ENCODE assay signal across 17 cellular contexts in genomic region chr13:19766637-19767036, GRCh38. TPM values are rescaled to one million over a fixed set of nuclear protein-coding genes. Genes with fewer than 3 reads are reported as not detected.
DNase-seq lines count a peak whose midpoint lies in the region; ATAC-seq, FAIRE-seq and TF ChIP-seq lines count a peak whose summit lies in the region.
"Had no signal": no experiment of that assay in that cellular context is flagged by ENCODE, and none has a peak within 500 bp of the region (broad histone marks: within the 10 kb centered on the region; RNA-seq: fewer than 3 reads in every experiment).

No MANE protein-coding gene starts in this region.

- in situ Hi-C loops in HepG2 (cut with HindIII; ENCODE audit: extremely low pct_ligation_motif_present, low pct_unique_long_range_greater_than_20kb), result no loop called here

- no peak overlapping the region for H3K18ac ChIP-seq in mesendoderm (ENCODE audit: low read length)

- TF ChIP-seq EP300 in HepG2 (IDR thresholded peaks at IDR 0.05; ENCODE audit: low read depth in 2 of 2, low read length in 2 of 2) (no peak), HepG2 (CRISPR knock-in tag; IDR thresholded peaks at IDR 0.05; ENCODE audit: borderline replicate concordance) (no peak)

- ATAC-seq in HepG2 (peak; percentile 34), right lobe of liver (no peak), WTC11 (peak; percentile 65), GM21390 (IDR thresholded peaks at IDR 0.05; ENCODE audit: unreplicated experiment) (no peak), HG02970 (IDR thresholded peaks at IDR 0.05; ENCODE audit: low FRiP score, unreplicated experiment) (no peak)

- BruUV-seq in HepG2 (replicated peaks; lab: Mats Ljungman, UMichigan), result no TSS peak

- no peak overlapping the region for H4K5ac ChIP-seq in mesendoderm (ENCODE audit: low read length)

- TF ChIP-seq CTCF in HepG2 (CRISPR knock-in tag; IDR thresholded peaks at IDR 0.05) (no peak), right lobe of liver (IDR thresholded peaks at IDR 0.05) (no peak), WTC11 (IDR thresholded peaks at IDR 0.05) (no peak)

- peaks cover 31% of the 10 kb centered on the region for H3K4me1 ChIP-seq in HepG2 (ENCODE audit: insufficient read depth, low read length)
- H3K4me1 ChIP-seq in right lobe of liver, result peaks cover 0 to 10% (median 4%) of the 10 kb centered on the region in 4 donors
- H3K4me1 ChIP-seq in mesendoderm (ENCODE audit: control insufficient read depth, low read depth, low read length), result no peaks in the 10 kb centered on the region

- H4K8ac ChIP-seq in mesendoderm (ENCODE audit: low read depth, low read length), result no peak overlapping the region

- no peak for TF ChIP-seq RAD21 in HepG2 (CRISPR knock-in tag; IDR thresholded peaks at IDR 0.05)

- no peak overlapping the region for H2BK5ac ChIP-seq in mesendoderm (ENCODE audit: low read length)

- H3K27ac ChIP-seq in HepG2 (ENCODE audit: extremely low read length, insufficient read depth, low read length) (no peak overlapping the region), right lobe of liver (no peak overlapping the region), mesendoderm (ENCODE audit: low read depth, low read length) (no peak overlapping the region)
- H3K27ac ChIP-seq: neutrophil had no signal

- H3K79me1 ChIP-seq in mesendoderm (ENCODE audit: low read length), result peaks cover 3% of the 10 kb centered on the region

- peaks cover 40% of the 10 kb centered on the region for H4K20me1 ChIP-seq in HepG2 (ENCODE audit: insufficient read depth, low read length)

- H2BK15ac ChIP-seq in mesendoderm (replicated peaks; ENCODE audit: low read depth), result no peak overlapping the region

- POLR2A ChIA-PET in HepG2 (lab: Yijun Ruan, JAX), result no interaction called here
- POLR2A ChIA-PET in WTC11 (lab: Charles Lee), result no interaction called here

- intact Hi-C loops in HepG2 (cut with micrococcal nuclease; ENCODE audit: unreplicated experiment) (no loop called here), right lobe of liver (cut with DNase I) (no loop called here)

- H3K79me2 ChIP-seq in HepG2 (ENCODE audit: insufficient read depth, low read length) (peaks cover 89% of the 10 kb centered on the region), mesendoderm (ENCODE audit: control insufficient read depth, insufficient read depth, low read length) (peaks cover 77% of the 10 kb centered on the region)

- H3K56ac ChIP-seq in mesendoderm (ENCODE audit: low read length), result no peak overlapping the region

- H3K9ac ChIP-seq in HepG2 (ENCODE audit: insufficient read depth, low read depth, low read length), result no peak overlapping the region
- H3K9ac ChIP-seq in mesendoderm (ENCODE audit: low read length), result no peak overlapping the region

- CTCF ChIA-PET in HepG2 (lab: Yijun Ruan, JAX; ENCODE audit: low intra/inter-chr PET ratio, low total read pairs) (no interaction called here), WTC11 (lab: Charles Lee) (interaction anchor here (1.8 to 3.0 kb wide), 2 partner anchors 30 to 52 kb away, joined by 3 to 9 read pairs; no protein-coding TSS in a partner anchor)

- WGBS in HepG2 (ENCODE audit: low lambda C conversion rate), result 74% methylated on average over 5 of the region's 5 CpGs
- 75% methylated on average over 5 of the region's 5 CpGs for WGBS in right lobe of liver (ENCODE audit: insufficient coverage, low coverage, low lambda C conversion rate, missing lambda C conversion rate)
- no CpG with 5 or more reads among the region's 5 CpGs for WGBS in mesendoderm (ENCODE audit: extremely low coverage, insufficient coverage, low lambda C conversion rate)

- DNase-seq in HepG2 (ENCODE audit: low spot score) (no peak), right lobe of liver (no peak), WTC11 (ENCODE audit: low spot score) (no peak), mesendoderm (peak; percentile 66), NOMO-1 (lab: John Stamatoyannopoulos, UW; ENCODE audit: unreplicated experiment in 2 of 2) (no peak), NCI-H2171 (lab: John Stamatoyannopoulos, UW) (no peak)
- DNase-seq: activated naive CD4-positive, alpha-beta T cell treated with Interleukin-2 at 50 U/mL for 16 hours; foreskin fibroblast; IMR-90; NCI-H1092 treated with DMSO at 0.1 percent for 48 hours; NCI-H2227 treated with DMSO at 0.1 percent for 48 hours; SHP77 had no signal

- H2AFZ ChIP-seq in HepG2 (ENCODE audit: low read length), result no peak overlapping the region

- FAIRE-seq in HepG2 (lab: Jason Lieb, UNC), result no peak
- FAIRE-seq: D721Med, urothelium cell line had no signal

- H3K4ac ChIP-seq in mesendoderm (ENCODE audit: low read depth, low read length), result no peak overlapping the region

- H3K4me1 Mint-ChIP-seq in WTC11, result peaks cover 18% of the 10 kb centered on the region

- no peaks in the 10 kb centered on the region for H3K27me3 Mint-ChIP-seq in WTC11 (ENCODE audit: low read depth)

- H3K36me3 ChIP-seq in HepG2 (replicated peaks in 1 of 2; ENCODE audit: control insufficient read depth in 1 of 2, insufficient read depth in 2 of 2, low read length in 2 of 2) (peaks cover 11 to 51% of the 10 kb centered on the region in 2 experiments; a peak in 4 of 5 replicates), right lobe of liver (peaks cover 0 to 28% (median 8%) of the 10 kb centered on the region in 4 donors), mesendoderm (ENCODE audit: control insufficient read depth, insufficient read depth, low read length) (peaks cover 3% of the 10 kb centered on the region)

- peak overlapping the region; percentile 92 for H3K27ac Mint-ChIP-seq in WTC11

- no peaks in the 10 kb centered on the region for H3K9me3 ChIP-seq in HepG2 (ENCODE audit: low read length)
- no peaks in the 10 kb centered on the region for H3K9me3 ChIP-seq in right lobe of liver
- H3K9me3 ChIP-seq: neutrophil had no signal

- no peak overlapping the region for H3K23ac ChIP-seq in mesendoderm (ENCODE audit: low read length)

- no peak overlapping the region for H2BK120ac ChIP-seq in mesendoderm (ENCODE audit: low read depth, low read length)

- TF ChIP-seq POLR2A in HepG2 (IDR thresholded peaks at IDR 0.05; ENCODE audit: insufficient read depth in 1 of 2, low read depth in 2 of 2, low read length in 2 of 2) (no peak), right lobe of liver (IDR thresholded peaks at IDR 0.05) (no peak)

- H2AK5ac ChIP-seq in mesendoderm (ENCODE audit: low read length), result no peak overlapping the region

- no peaks in the 10 kb centered on the region for H3K9me3 Mint-ChIP-seq in WTC11

- H3K4me3 ChIP-seq in HepG2 (replicated peaks in 1 of 3; ENCODE audit: insufficient read depth in 1 of 3, low read depth in 2 of 3, low read length in 3 of 3) (no peak overlapping the region), right lobe of liver (no peak overlapping the region), mesendoderm (ENCODE audit: low read length) (no peak overlapping the region)

- H3K36me3 Mint-ChIP-seq in WTC11, result peaks cover 61% of the 10 kb centered on the region

- H3K27me3 ChIP-seq in HepG2 (ENCODE audit: control insufficient read depth in 1 of 2, insufficient read depth in 2 of 2, low read length in 2 of 2) (no peaks in the 10 kb centered on the region), right lobe of liver (no peaks in the 10 kb centered on the region), mesendoderm (ENCODE audit: insufficient read depth, low read length, poor library complexity) (no peaks in the 10 kb centered on the region)
- H3K27me3 ChIP-seq: neutrophil had no signal

- H3K4me2 ChIP-seq in HepG2 (ENCODE audit: low read depth, low read length), result no peak overlapping the region
- no peak overlapping the region for H3K4me2 ChIP-seq in mesendoderm (ENCODE audit: low read length)

- no peak overlapping the region for H3K4me3 Mint-ChIP-seq in WTC11

TF ChIP-seq in WTC11, 78 proteins besides CTCF, POLR2A, EP300 and RAD21 (continues in another document):
- TF ChIP-seq MAX (CRISPR knock-in tag; IDR thresholded peaks at IDR 0.05), result no peak
- no peak for TF ChIP-seq ZNF317 (CRISPR knock-in tag; IDR thresholded peaks at IDR 0.05; ENCODE audit: borderline replicate concordance, low read depth)

RNA-seq across cellular contexts. Expression of gene PSPC1, which starts 16.1 kb away (rescaled TPM):
- total RNA-seq in HepG2 (2016; rRNA removed; fragmentation: Illumina TruSeq; extraction: Trizol) (94.0 and 99.4 TPM in 2 replicates), right lobe of liver (10 to 100 TPM; 10.4 to 23.9 (median 16.4) TPM), WTC11 (2021) (67.5 to 101 TPM (median 99.2 TPM) in 3 replicates)
- 40.2 TPM in 2 replicates for total RNA-seq in HepG2 (2016; cell fraction: cytosol; rRNA removed; fragmentation: Illumina TruSeq; extraction: Trizol; ENCODE audit: low read depth)
- total RNA-seq in HepG2 (2016; cell fraction: insoluble cytoplasmic fraction; rRNA removed; fragmentation: Illumina TruSeq; extraction: Trizol), result 93.5 and 103 TPM in 2 replicates
- total RNA-seq in HepG2 (2016; cell fraction: membrane; rRNA removed; fragmentation: Illumina TruSeq; extraction: Trizol), result 34.5 and 38.1 TPM in 2 replicates
- total RNA-seq in HepG2 (2016; cell fraction: nucleus; rRNA removed; fragmentation: Illumina TruSeq; extraction: Trizol), result 85.7 and 94.1 TPM in 2 replicates
- polyA plus RNA-seq in HepG2 (2011; rRNA removed), result 29.7 and 33.5 TPM in 2 replicates
- 19.3 and 21.2 TPM in 2 replicates for polyA plus RNA-seq in HepG2 (2011; cell fraction: cytosol; rRNA removed)
- polyA plus RNA-seq in HepG2 (2011; cell fraction: nucleus; rRNA removed), result 41.5 and 42.3 TPM in 2 replicates
- polyA plus RNA-seq in HepG2 (2012), result 28.6 and 35.1 TPM in 2 replicates
- 20.0 and 20.9 TPM in 2 replicates for polyA plus RNA-seq in HepG2 (2016; cell fraction: cytosol; fragmentation: Illumina TruSeq; extraction: Trizol; ENCODE audit: low read depth)
- polyA plus RNA-seq in HepG2 (2016; cell fraction: insoluble cytoplasmic fraction; fragmentation: Illumina TruSeq; extraction: Trizol; ENCODE audit: low read depth), result 88.6 and 92.8 TPM in 2 replicates
- 18.7 and 19.0 TPM in 2 replicates for polyA plus RNA-seq in HepG2 (2016; cell fraction: membrane; fragmentation: Illumina TruSeq; extraction: Trizol; ENCODE audit: low read depth)
- 76.6 and 79.3 TPM in 2 replicates for polyA plus RNA-seq in HepG2 (2016; cell fraction: nucleus; fragmentation: Illumina TruSeq; extraction: Trizol; ENCODE audit: insufficient read depth, low read depth)
- 39.5 and 48.8 TPM in 2 replicates for polyA minus RNA-seq in HepG2 (2011; rRNA and poly(A)+ RNA removed; ENCODE audit: low replicate concordance)
- polyA minus RNA-seq in HepG2 (2011; cell fraction: cytosol; rRNA and poly(A)+ RNA removed), result 13.0 and 14.5 TPM in 2 replicates
- 148 and 158 TPM in 2 replicates for polyA minus RNA-seq in HepG2 (2011; cell fraction: nucleus; rRNA and poly(A)+ RNA removed)
- 77.5 TPM for polyA plus RNA-seq in mesendoderm (2013, experiment 1 of 2)
- 76.7 TPM for polyA plus RNA-seq in mesendoderm (2013, experiment 2 of 2)

Comparison
In these comparisons a context has a peak if more than half of its experiments do, and no peak if none do; other contexts are left out.
1. ATAC-seq: peak in HepG2 (single experiment) and WTC11 (single experiment); none in right lobe of liver (0 of 4), GM21390 (single experiment) and HG02970 (single experiment).